Comparison of ENCODE assay signal across 31 cellular contexts in the genomic region with DNA sequence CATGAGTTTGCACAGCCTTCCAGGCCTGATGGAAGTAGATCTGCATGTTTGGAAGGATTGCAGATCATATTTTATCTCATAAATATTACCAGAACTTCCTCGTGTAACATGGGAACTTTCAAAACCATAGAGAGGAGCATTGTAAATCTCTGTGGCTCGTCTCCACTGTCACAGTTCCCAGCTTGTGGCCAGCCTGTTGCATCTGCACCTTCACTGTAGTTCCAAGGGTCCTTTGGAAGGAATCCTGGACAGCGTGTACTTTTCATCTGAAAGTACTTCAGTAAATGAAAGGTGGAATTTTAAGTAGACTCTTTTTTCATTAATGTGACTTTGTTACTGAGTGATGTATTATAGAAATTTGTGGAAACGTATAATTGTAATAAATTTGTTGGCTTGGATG.
"Had no signal": no experiment of that assay in that cellular context is flagged by ENCODE, and none has a peak within 500 bp of the region (broad histone marks: within the 10 kb centered on the region; RNA-seq: fewer than 3 reads in every experiment).

No MANE protein-coding gene starts in this region.

- DNase-seq: activated B cell treated with CpG ODN at 0.5 μM for 24 hours; activated CD4-positive, alpha-beta T cell treated with anti-CD3 and anti-CD28 coated beads for 48 hours; activated CD4-positive, alpha-beta T cell treated with anti-CD3 and anti-CD28 coated beads, Interleukin-2, amount 50 U/mL, for 1 hour; activated CD4-positive, alpha-beta T cell treated with anti-CD3 and anti-CD28 coated beads, Interleukin-2, amount 50 U/mL, for 48 hours; activated CD8-positive, alpha-beta memory T cell treated with anti-CD3 and anti-CD28 coated beads for 24 hours; activated CD8-positive, alpha-beta T cell treated with anti-CD3 and anti-CD28 coated beads for 36 hours; activated effector memory CD4-positive, alpha-beta T cell treated with Interleukin-2 at 50 U/mL for 16 hours; activated gamma-delta T cell treated with Interleukin-2 at 50 U/mL for 16 hours; activated naive CD4-positive, alpha-beta T cell treated with anti-CD3 and anti-CD28 coated beads, Interleukin-2, amount 50 U/mL, for 16 hours; activated naive CD4-positive, alpha-beta T cell treated with Interleukin-2 at 50 U/mL for 16 hours; activated T-cell treated with anti-CD3 and anti-CD28 coated beads, Interleukin-2, amount 50 U/mL, for 4 hours; amniotic stem cell; anterior cingulate cortex; brain microvascular endothelial cell; dorsolateral prefrontal cortex; effector memory CD4-positive, alpha-beta T cell; erythroblast; foreskin keratinocyte; gastrocnemius medialis; T-helper 1 cell; T-helper 17 cell; T1000; WERI-Rb-1 had no signal

- H3K4me3 ChIP-seq: coronary artery, dorsolateral prefrontal cortex, esophagus muscularis mucosa, gastrocnemius medialis had no signal

- H3K4me1 Mint-ChIP-seq: activated T-helper 17 cell treated with anti-CD3 and anti-CD28 coated beads, Interleukin-2, amount 50 U/mL, for 72 hours; central memory CD8-positive, alpha-beta T cell had no signal

- H3K27me3 Mint-ChIP-seq: activated B cell treated with CpG ODN at 0.5 μM for 24 hours; activated CD8-positive, alpha-beta T cell treated with anti-CD3 and anti-CD28 coated beads for 36 hours; activated naive CD8-positive, alpha-beta T cell; activated T-helper 17 cell treated with anti-CD3 and anti-CD28 coated beads, Interleukin-2, amount 50 U/mL, for 72 hours; central memory CD8-positive, alpha-beta T cell; dendritic cell treated with granulocyte-macrophage colony-stimulating factor and Interleukin-4, amounts not matched to agents 40 ng/mL and 50 ng/mL, for 4 days; T-helper 17 cell had no signal

- H3K27ac ChIP-seq: brain microvascular endothelial cell, coronary artery, dorsolateral prefrontal cortex, esophagus muscularis mucosa, foreskin keratinocyte, gastrocnemius medialis, WERI-Rb-1 had no signal

- H3K27ac Mint-ChIP-seq: activated B cell treated with CpG ODN at 0.5 μM for 24 hours; activated CD8-positive, alpha-beta T cell treated with anti-CD3 and anti-CD28 coated beads for 36 hours; activated naive CD8-positive, alpha-beta T cell; activated T-helper 17 cell treated with anti-CD3 and anti-CD28 coated beads, Interleukin-2, amount 50 U/mL, for 72 hours; dendritic cell treated with granulocyte-macrophage colony-stimulating factor and Interleukin-4, amounts not matched to agents 40 ng/mL and 50 ng/mL, for 4 days; T-helper 17 cell; T-helper 2 cell treated with Interferon-gamma antibody and Interleukin-4, amounts not matched to agents 5 μg/mL and 100 μg/mL, for 36 hours had no signal

- H3K4me1 ChIP-seq: esophagus muscularis mucosa, foreskin keratinocyte, gastrocnemius medialis had no signal

- H3K27me3 ChIP-seq: brain microvascular endothelial cell, dorsolateral prefrontal cortex, esophagus muscularis mucosa, foreskin keratinocyte, gastrocnemius medialis had no signal

- ATAC-seq: activated CD4-positive, CD25-positive, alpha-beta regulatory T cell treated with anti-CD3 and anti-CD28 coated beads, Interleukin-2, amount 50 U/mL, for 24 hours; activated CD8-positive, alpha-beta T cell treated with anti-CD3 and anti-CD28 coated beads for 36 hours; activated T-cell treated with anti-CD3 and anti-CD28 coated beads, Interleukin-2, amount 50 U/mL, for 4 hours; activated T-helper 17 cell treated with anti-CD3 and anti-CD28 coated beads, Interleukin-2, amount 50 U/mL, for 72 hours; foreskin keratinocyte; gastrocnemius medialis; T-helper 17 cell had no signal

- H3K9me3 ChIP-seq: esophagus muscularis mucosa, gastrocnemius medialis had no signal

- H3K36me3 ChIP-seq: brain microvascular endothelial cell, gastrocnemius medialis, WERI-Rb-1 had no signal

- H3K4me3 Mint-ChIP-seq: activated B cell treated with CpG ODN at 0.5 μM for 24 hours; activated CD8-positive, alpha-beta T cell treated with anti-CD3 and anti-CD28 coated beads for 36 hours; activated naive CD8-positive, alpha-beta T cell; activated T-cell treated with anti-CD3 and anti-CD28 coated beads, Interleukin-2, amount 50 U/mL, for 4 hours; activated T-helper 17 cell treated with anti-CD3 and anti-CD28 coated beads, Interleukin-2, amount 50 U/mL, for 72 hours; central memory CD8-positive, alpha-beta T cell; dendritic cell treated with granulocyte-macrophage colony-stimulating factor and Interleukin-4, amounts not matched to agents 40 ng/mL and 50 ng/mL, for 4 days; T-helper 17 cell; T-helper 2 cell treated with Interferon-gamma antibody and Interleukin-4, amounts not matched to agents 5 μg/mL and 100 μg/mL, for 36 hours had no signal
